In the genomic region with DNA sequence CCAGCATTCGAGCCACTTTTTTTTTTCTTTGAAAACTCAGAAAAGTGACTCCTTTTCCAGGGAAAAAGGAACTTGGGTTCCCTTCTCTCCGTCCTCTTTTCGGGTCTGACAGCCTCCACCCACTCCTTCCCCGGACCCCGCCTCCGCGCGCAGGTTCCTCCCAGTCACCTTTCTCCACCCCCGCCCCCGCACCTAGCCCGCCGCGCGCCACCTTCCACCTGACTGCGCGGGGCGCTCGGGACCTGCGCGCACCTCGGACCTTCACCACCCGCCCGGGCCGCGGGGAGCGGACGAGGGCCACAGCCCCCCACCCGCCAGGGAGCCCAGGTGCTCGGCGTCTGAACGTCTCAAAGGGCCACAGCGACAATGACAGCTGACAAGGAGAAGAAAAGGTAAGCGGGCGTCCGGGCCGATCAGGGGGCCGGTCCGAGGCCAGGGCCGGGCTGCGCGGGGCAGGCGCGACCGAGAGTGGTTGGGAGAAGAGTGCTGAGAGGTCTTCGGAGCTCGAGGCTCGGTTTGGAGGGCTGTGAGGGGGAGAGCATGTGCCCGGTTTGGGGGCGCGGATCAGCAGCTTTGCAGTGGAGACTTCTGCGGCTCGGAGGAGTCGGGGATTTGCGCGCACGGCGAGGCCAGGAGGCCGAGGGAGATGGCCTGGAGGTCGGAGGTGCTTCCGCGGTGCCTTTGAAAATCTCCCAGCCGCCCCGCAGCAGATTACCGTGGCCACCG, we compare ENCODE assay signal across 8 cellular contexts. TPM values are rescaled to one million over a fixed set of nuclear protein-coding genes. Genes with fewer than 3 reads are reported as not detected.
DNase-seq lines count a peak whose midpoint lies in the region; ATAC-seq, FAIRE-seq and TF ChIP-seq lines count a peak whose summit lies in the region.

No MANE protein-coding gene starts in this region.

- no peak overlapping the region for H2AFZ ChIP-seq in HepG2 (ENCODE audit: low read length)

- TF ChIP-seq EP300 in HepG2 (IDR thresholded peaks at IDR 0.05; ENCODE audit: low read depth in 2 of 2, low read length in 2 of 2): no peak
- TF ChIP-seq EP300 in HepG2 (CRISPR knock-in tag; IDR thresholded peaks at IDR 0.05; ENCODE audit: borderline replicate concordance): peak; percentile 7; the same call in 1 of the 2 replicates

- H3K4me1 ChIP-seq in CD4-positive, CD25-positive, alpha-beta regulatory T cell (ENCODE audit: control insufficient read depth, insufficient read depth, low read length, poor library complexity, severe bottlenecking): peaks cover 32% of the 10 kb centered on the region
- H3K4me1 ChIP-seq in HepG2 (ENCODE audit: insufficient read depth, low read length): peaks cover 39% of the 10 kb centered on the region

- intact Hi-C loops in HepG2 (cut with micrococcal nuclease; ENCODE audit: unreplicated experiment): loop anchor here (2.0 to 5.0 kb wide), 5 partner anchors 29 to 305 kb away; no protein-coding TSS in a partner anchor

- TF ChIP-seq CTCF in WTC11 (IDR thresholded peaks at IDR 0.05) (no peak), cardiac fibroblast (IDR thresholded peaks at IDR 0.05; ENCODE audit: low read depth, low read length) (no peak), HepG2 (CRISPR knock-in tag; IDR thresholded peaks at IDR 0.05) (peak; percentile 71)

- peaks cover 0 to 3% (median 0%) of the 10 kb centered on the region in 7 donors for H3K9me3 Mint-ChIP-seq in CD4-positive, CD25-positive, alpha-beta regulatory T cell
- H3K9me3 Mint-ChIP-seq in IgD-negative memory B cell (peaks cover 0 to 1% (median 0%) of the 10 kb centered on the region in 3 donors), WTC11 (no peaks in the 10 kb centered on the region)

- BruUV-seq in HepG2 (replicated peaks; lab: Mats Ljungman, UMichigan): TSS peak; percentile 53

- no peaks in the 10 kb centered on the region for H3K36me3 ChIP-seq in CD4-positive, CD25-positive, alpha-beta regulatory T cell (ENCODE audit: control insufficient read depth, insufficient read depth, low read length)
- H3K36me3 ChIP-seq in HepG2 (replicated peaks in 1 of 2; ENCODE audit: control insufficient read depth in 1 of 2, insufficient read depth in 2 of 2, low read length in 2 of 2): no peaks in the 10 kb centered on the region

- peaks cover 20% of the 10 kb centered on the region for H4K20me1 ChIP-seq in HepG2 (ENCODE audit: insufficient read depth, low read length)

- POLR2A ChIA-PET in WTC11 (lab: Charles Lee) (no interaction called here), HepG2 (lab: Yijun Ruan, JAX) (interaction anchor here (0.6 to 2.2 kb wide), 25 partner anchors 8 to 305 kb away, joined by 3 to 28 read pairs (median 4); no protein-coding TSS in a partner anchor)

- ATAC-seq in CD4-positive, CD25-positive, alpha-beta regulatory T cell (ENCODE audit: low read depth in 2 of 2): peak; percentile 57 to 60
- peak; percentile 17 for ATAC-seq in GM21360 (IDR thresholded peaks at IDR 0.05; ENCODE audit: unreplicated experiment)
- ATAC-seq in WTC11: peak; percentile 18
- ATAC-seq in HepG2: peak; percentile 62

- WGBS in HepG2 (ENCODE audit: low lambda C conversion rate): under 1% methylated on average over 55 of the region's 65 CpGs

- H3K27ac Mint-ChIP-seq in CD4-positive, CD25-positive, alpha-beta regulatory T cell: peak overlapping the region in 2 of 3 donors; percentile 78 to 87
- peak overlapping the region; percentile 41 to 83 (median 73) for H3K27ac Mint-ChIP-seq in IgD-negative memory B cell
- no peak overlapping the region for H3K27ac Mint-ChIP-seq in WTC11

- peaks cover 50% of the 10 kb centered on the region for H3K79me2 ChIP-seq in HepG2 (ENCODE audit: insufficient read depth, low read length)

- TF ChIP-seq RAD21 in HepG2 (CRISPR knock-in tag; IDR thresholded peaks at IDR 0.05): peak; percentile 62

- no peaks in the 10 kb centered on the region for H3K9me3 ChIP-seq in CD4-positive, CD25-positive, alpha-beta regulatory T cell (ENCODE audit: control insufficient read depth in 2 of 2, low read length in 2 of 2)
- no peaks in the 10 kb centered on the region for H3K9me3 ChIP-seq in HepG2 (ENCODE audit: low read length)

- peak overlapping the region; percentile 14 for H3K27ac ChIP-seq in CD4-positive, CD25-positive, alpha-beta regulatory T cell (ENCODE audit: insufficient read depth, low read length, poor library complexity, severe bottlenecking)
- H3K27ac ChIP-seq in HepG2 (ENCODE audit: extremely low read length, insufficient read depth, low read length): peak overlapping the region; percentile 78

- H3K36me3 Mint-ChIP-seq in CD4-positive, CD25-positive, alpha-beta regulatory T cell: no peaks in the 10 kb centered on the region
- no peaks in the 10 kb centered on the region for H3K36me3 Mint-ChIP-seq in IgD-negative memory B cell
- no peaks in the 10 kb centered on the region for H3K36me3 Mint-ChIP-seq in WTC11

- in situ Hi-C loops in HepG2 (cut with HindIII; ENCODE audit: extremely low pct_ligation_motif_present, low pct_unique_long_range_greater_than_20kb): loop anchor here (5.0 kb wide), 3 partner anchors 65 to 305 kb away; no protein-coding TSS in a partner anchor
- in situ Hi-C loops in G401 (cut with HindIII; ENCODE audit: low sequenced_read_pairs): no loop called here

- no peak for TF ChIP-seq POLR2A in HepG2 (IDR thresholded peaks at IDR 0.05; ENCODE audit: insufficient read depth in 1 of 2, low read depth in 2 of 2, low read length in 2 of 2)

- H3K4me3 Mint-ChIP-seq in CD4-positive, CD25-positive, alpha-beta regulatory T cell: peak overlapping the region; percentile 87 to 98 (median 92)
- H3K4me3 Mint-ChIP-seq in IgD-negative memory B cell (peak overlapping the region; percentile 84 to 98 (median 94)), WTC11 (peak overlapping the region; percentile 83)

- H3K4me2 ChIP-seq in HepG2 (ENCODE audit: low read depth, low read length): peak overlapping the region; percentile 86

- peaks cover 19% of the 10 kb centered on the region for H3K27me3 ChIP-seq in CD4-positive, CD25-positive, alpha-beta regulatory T cell (ENCODE audit: control insufficient read depth, insufficient read depth, low read length)
- peaks cover 0 to 8% of the 10 kb centered on the region in 2 experiments; a peak in 2 of 5 replicates for H3K27me3 ChIP-seq in HepG2 (ENCODE audit: control insufficient read depth in 1 of 2, insufficient read depth in 2 of 2, low read length in 2 of 2)

- peaks cover 76% of the 10 kb centered on the region for H3K27me3 Mint-ChIP-seq in CD4-positive, CD25-positive, alpha-beta regulatory T cell
- peaks cover 56% of the 10 kb centered on the region for H3K27me3 Mint-ChIP-seq in IgD-negative memory B cell
- H3K27me3 Mint-ChIP-seq in WTC11 (ENCODE audit: low read depth): peaks cover 85% of the 10 kb centered on the region

- H3K9ac ChIP-seq in HepG2 (ENCODE audit: insufficient read depth, low read depth, low read length): peak overlapping the region; percentile 91

- FAIRE-seq in HepG2 (lab: Jason Lieb, UNC): no peak

- peak; percentile 63 to 71 (median 64) for DNase-seq in CD4-positive, CD25-positive, alpha-beta regulatory T cell
- DNase-seq in WTC11 (ENCODE audit: low spot score) (peak; percentile 70), cardiac fibroblast (ENCODE audit: low read depth in 2 of 2) (no peak), HepG2 (ENCODE audit: low spot score) (peak; percentile 59), G401 (ENCODE audit: low spot score) (no peak)
- peak; percentile 48 to 49 for DNase-seq in stimulated activated CD4-positive, alpha-beta T cell treated with anti-CD3 and anti-CD28 coated beads, Interleukin-4, amount 100 ng/mL, for 48 hours (ENCODE audit: low read depth in 2 of 2)

- peak overlapping the region; percentile 74 for H3K4me3 ChIP-seq in CD4-positive, CD25-positive, alpha-beta regulatory T cell (ENCODE audit: low read depth, low read length)
- H3K4me3 ChIP-seq in cardiac fibroblast (replicated peaks in 1 of 2; ENCODE audit: low read depth in 2 of 2, low read length in 2 of 2): peak overlapping the region; percentile 92 to 95
- peak overlapping the region; percentile 91 to 98 (median 96) for H3K4me3 ChIP-seq in HepG2 (replicated peaks in 1 of 3; ENCODE audit: insufficient read depth in 1 of 3, low read depth in 2 of 3, low read length in 3 of 3)

- CTCF ChIA-PET in WTC11 (lab: Charles Lee) (interaction anchor here (0.5 to 2.2 kb wide), 6 partner anchors 10 to 336 kb away, joined by 3 to 13 read pairs (median 4); no protein-coding TSS in a partner anchor), HepG2 (lab: Yijun Ruan, JAX; ENCODE audit: low intra/inter-chr PET ratio, low total read pairs) (interaction anchor here (0.9 to 1.9 kb wide), 4 partner anchors 9 to 303 kb away, joined by 3 to 8 read pairs (median 3); no protein-coding TSS in a partner anchor)

- H3K4me1 Mint-ChIP-seq in CD4-positive, CD25-positive, alpha-beta regulatory T cell: peaks cover 7 to 42% (median 20%) of the 10 kb centered on the region in 4 donors
- peaks cover 12% of the 10 kb centered on the region in 3 donors for H3K4me1 Mint-ChIP-seq in IgD-negative memory B cell
- peaks cover 38% of the 10 kb centered on the region for H3K4me1 Mint-ChIP-seq in WTC11

RNA-seq across cellular contexts. Expression of a gene that starts 0.5 kb away (rescaled TPM):
- total RNA-seq in CD4-positive, CD25-positive, alpha-beta regulatory T cell: 4.4 TPM
- polyA plus RNA-seq in CD4-positive, CD25-positive, alpha-beta regulatory T cell: under 1 TPM in 2 of 4 donors, not detected in 2; 0.22 to 0.31 TPM
- not detected for polyA plus RNA-seq in IgD-negative memory B cell
- 4.5 to 8.5 TPM (median 4.7 TPM) in 3 replicates for total RNA-seq in WTC11 (2021)
- 47.1 and 64.9 TPM in 2 replicates for total RNA-seq in HepG2 (2016; rRNA removed; fragmentation: Illumina TruSeq; extraction: Trizol)
- 15.6 and 21.2 TPM in 2 replicates for total RNA-seq in HepG2 (2016; cell fraction: cytosol; rRNA removed; fragmentation: Illumina TruSeq; extraction: Trizol; ENCODE audit: low read depth)
- total RNA-seq in HepG2 (2016; cell fraction: insoluble cytoplasmic fraction; rRNA removed; fragmentation: Illumina TruSeq; extraction: Trizol): 45.9 and 54.8 TPM in 2 replicates
- total RNA-seq in HepG2 (2016; cell fraction: membrane; rRNA removed; fragmentation: Illumina TruSeq; extraction: Trizol): 54.5 and 63.7 TPM in 2 replicates
- 54.3 and 61.3 TPM in 2 replicates for total RNA-seq in HepG2 (2016; cell fraction: nucleus; rRNA removed; fragmentation: Illumina TruSeq; extraction: Trizol)
- polyA plus RNA-seq in HepG2 (2011; rRNA removed): 182 and 202 TPM in 2 replicates
- polyA plus RNA-seq in HepG2 (2011; cell fraction: cytosol; rRNA removed): 62.2 and 87.1 TPM in 2 replicates
- 133 and 141 TPM in 2 replicates for polyA plus RNA-seq in HepG2 (2011; cell fraction: nucleus; rRNA removed)
- 97.8 and 103 TPM in 2 replicates for polyA plus RNA-seq in HepG2 (2012)
- polyA plus RNA-seq in HepG2 (2016; cell fraction: cytosol; fragmentation: Illumina TruSeq; extraction: Trizol; ENCODE audit: low read depth): 15.2 and 19.3 TPM in 2 replicates
- polyA plus RNA-seq in HepG2 (2016; cell fraction: insoluble cytoplasmic fraction; fragmentation: Illumina TruSeq; extraction: Trizol; ENCODE audit: low read depth): 72.5 and 91.0 TPM in 2 replicates
- 64.7 and 77.7 TPM in 2 replicates for polyA plus RNA-seq in HepG2 (2016; cell fraction: membrane; fragmentation: Illumina TruSeq; extraction: Trizol; ENCODE audit: low read depth)
- polyA plus RNA-seq in HepG2 (2016; cell fraction: nucleus; fragmentation: Illumina TruSeq; extraction: Trizol; ENCODE audit: insufficient read depth, low read depth): 74.5 and 82.8 TPM in 2 replicates
- 156 and 217 TPM in 2 replicates for polyA minus RNA-seq in HepG2 (2011; rRNA and poly(A)+ RNA removed; ENCODE audit: low replicate concordance)
- polyA minus RNA-seq in HepG2 (2011; cell fraction: cytosol; rRNA and poly(A)+ RNA removed): 122 and 129 TPM in 2 replicates
- 185 and 262 TPM in 2 replicates for polyA minus RNA-seq in HepG2 (2011; cell fraction: nucleus; rRNA and poly(A)+ RNA removed)
- 0.03 TPM in 1 of 2 replicates, not detected in the other for total RNA-seq in G401 (2014; rRNA removed; shearing (Covaris generic))

Comparison
In these comparisons a context has a peak if more than half of its experiments do, and no peak if none do; other contexts are left out.
1. DNase-seq: peak in CD4-positive, CD25-positive, alpha-beta regulatory T cell (3 of 3), WTC11 (single experiment), HepG2 (single experiment) and stimulated activated CD4-positive, alpha-beta T cell treated with anti-CD3 and anti-CD28 coated beads, Interleukin-4, amount 100 ng/mL, for 48 hours (2 of 2); none in cardiac fibroblast (0 of 2) and G401 (single experiment).
2. Peak in every context shown above with its lines, with median percentiles within 50 percentile points of each other: ATAC-seq, H3K4me3 ChIP-seq and H3K4me3 Mint-ChIP-seq.